8 cellular contexts compared by ENCODE assay signal in genomic region chr13:52609013-52609606, GRCh38. TPM values are rescaled to one million over a fixed set of nuclear protein-coding genes. Genes with fewer than 3 reads are reported as not detected.
A peak's percentile ranks its signal among the peaks of the same experiment; 100 is the strongest.
DNase-seq lines count a peak whose midpoint lies in the region; ATAC-seq and TF ChIP-seq lines count a peak whose summit lies in the region.
"Not testable (repeated sequence)": the region's sequence is repeated elsewhere in the genome, so short reads cannot be mapped to it uniquely, and the experiment has no call there.

No MANE protein-coding gene starts in this region.

- H3K4me1 Mint-ChIP-seq in natural killer cell = not testable (repeated sequence)

- not testable (repeated sequence) for H3K9me3 ChIP-seq in OCI-LY3 (ENCODE audit: insufficient read depth, low read length)

- intact Hi-C loops in Right ventricle myocardium inferior (cut with DNase I) = not testable (repeated sequence)
- intact Hi-C loops in natural killer cell (cut with micrococcal nuclease) = loop anchor here (2.0 kb wide), 3 partner anchors 202 to 542 kb away; no protein-coding TSS in a partner anchor

- H3K9me3 Mint-ChIP-seq in natural killer cell = not testable (repeated sequence)

- H3K27ac ChIP-seq in OCI-LY3 (ENCODE audit: low read length) = not testable (repeated sequence)

- TF ChIP-seq CTCF in GM12865 (IDR thresholded peaks at IDR 0.05; ENCODE audit: insufficient read depth, low read depth, low read length, missing control alignments) (peak; percentile 28), OCI-LY3 (IDR thresholded peaks at IDR 0.05; ENCODE audit: low read depth, low read length) (peak; percentile 52), natural killer cell (IDR thresholded peaks at IDR 0.05) (peak; percentile 47)

- H3K27me3 ChIP-seq in OCI-LY3 (ENCODE audit: low read depth, low read length) = not testable (repeated sequence)

- not testable (repeated sequence) for H3K36me3 ChIP-seq in OCI-LY3 (replicated peaks; ENCODE audit: low read depth, low read length)

- not testable (repeated sequence) for H3K4me3 Mint-ChIP-seq in natural killer cell

- not testable (repeated sequence) for H4K20me1 ChIP-seq in OCI-LY3 (ENCODE audit: insufficient read depth, low read length)

- H3K79me2 ChIP-seq in OCI-LY3 (ENCODE audit: low read length) = not testable (repeated sequence)

- not testable (repeated sequence) for H3K36me3 Mint-ChIP-seq in natural killer cell

- H2AFZ ChIP-seq in OCI-LY3 (ENCODE audit: low read depth, low read length) = not testable (repeated sequence)

- not testable (repeated sequence) for H3K4me2 ChIP-seq in OCI-LY3 (ENCODE audit: low read length)

- not testable (repeated sequence) for H3K27ac Mint-ChIP-seq in natural killer cell

- in situ Hi-C loops in ACHN (cut with HindIII; ENCODE audit: low pct_ligation_motif_present, low pct_unique_long_range_greater_than_20kb, low sequenced_read_pairs) = not testable (repeated sequence)

- DNase-seq in ACHN (peak; percentile 55), GM12865 (ENCODE audit: low read depth) (peak; percentile 54), HT1080 (ENCODE audit: low read depth) (peak; percentile 44), anterior cingulate cortex (lab: John Stamatoyannopoulos, UW) (peak in 31 of 58 donors; percentile 7 to 67 (median 23))
- not testable (repeated sequence) for DNase-seq in Right ventricle myocardium inferior (ENCODE audit: missing footprints); natural killer cell

- not testable (repeated sequence) for H3K4me3 ChIP-seq in GM12865 (ENCODE audit: low read depth, low read length); OCI-LY3 (ENCODE audit: low read length)

- peak; percentile 78 for ATAC-seq in GM21723 (IDR thresholded peaks at IDR 0.05; ENCODE audit: unreplicated experiment)
- ATAC-seq in Right ventricle myocardium inferior = peak; percentile 88
- ATAC-seq in natural killer cell = peak; percentile 76 to 87 (median 77)

- not testable (repeated sequence) for H3K9ac ChIP-seq in OCI-LY3 (ENCODE audit: low read length)

- peaks cover 9 to 12% of the 10 kb centered on the region in 2 donors for H3K27me3 Mint-ChIP-seq in natural killer cell (ENCODE audit: low read depth in 2 of 2)

- not testable (repeated sequence) for H3K4me1 ChIP-seq in OCI-LY3 (ENCODE audit: low read length)

RNA-seq across cellular contexts. Expression of gene HNRNPA1L2, which starts 33.1 kb away (rescaled TPM):
- 3.0 and 3.1 TPM in 2 replicates for total RNA-seq in HT1080 (2014; rRNA removed; shearing (Covaris generic))
- polyA plus RNA-seq in HT1080 (2015; cell fraction: cytosol; rRNA removed) = 9.2 and 9.7 TPM in 2 replicates
- polyA plus RNA-seq in HT1080 (2015; cell fraction: nucleus; rRNA removed) = 14.3 and 17.1 TPM in 2 replicates
- total RNA-seq in Right ventricle myocardium inferior (1.5 TPM), natural killer cell (10 to 100 TPM; 11.9 to 16.2 (median 15.4) TPM)

RNA-seq across cellular contexts. Expression of gene SUGT1, which starts 43.5 kb away (rescaled TPM):
- total RNA-seq in HT1080 (2014; rRNA removed; shearing (Covaris generic)) = 60.6 and 79.5 TPM in 2 replicates
- 54.2 and 54.4 TPM in 2 replicates for polyA plus RNA-seq in HT1080 (2015; cell fraction: cytosol; rRNA removed)
- 43.6 and 45.5 TPM in 2 replicates for polyA plus RNA-seq in HT1080 (2015; cell fraction: nucleus; rRNA removed)
- total RNA-seq in Right ventricle myocardium inferior = 55.5 TPM
- total RNA-seq in natural killer cell = 10 to 100 TPM; 27.4 to 34.4 (median 29.7) TPM
